23 cellular contexts compared by ENCODE assay signal in the genomic region with DNA sequence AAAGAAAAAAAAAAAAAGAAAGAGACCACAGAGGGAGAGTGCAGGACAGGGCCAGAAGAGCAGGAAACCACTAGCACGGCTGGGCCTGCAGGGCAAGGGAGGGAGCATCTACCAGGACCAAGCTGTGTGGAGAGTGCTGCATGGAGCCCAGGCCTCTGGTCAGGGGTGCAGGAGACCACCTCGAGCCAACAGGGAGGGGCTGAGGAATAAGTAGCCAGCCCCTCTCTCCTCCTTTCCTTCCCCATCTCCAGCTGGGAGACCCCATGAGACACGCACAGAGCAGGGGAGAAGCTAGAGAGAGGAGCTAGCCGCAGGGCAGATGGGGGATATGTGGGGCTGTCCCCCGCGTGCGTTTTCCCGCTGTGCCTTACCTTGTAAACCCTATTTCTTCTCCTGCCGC.
"Had no signal": no experiment of that assay in that cellular context is flagged by ENCODE, and none has a peak within 500 bp of the region (broad histone marks: within the 10 kb centered on the region; RNA-seq: fewer than 3 reads in every experiment).

No MANE protein-coding gene starts in this region.

- H3K4me3 Mint-ChIP-seq: activated B cell treated with CpG ODN at 0.5 μM for 24 hours; activated CD4-positive, alpha-beta memory T cell treated with anti-CD3 and anti-CD28 coated beads for 36 hours; activated T-helper 1 cell treated with anti-CD3 and anti-CD28 coated beads, Interleukin-12 subunit alpha, Interleukin-12 subunit beta, Interleukin-2, Interleukin-4 antibody, amounts not matched to agents 30 ng/mL and 10 ng/mL and 1 ng/mL, durations not matched to agents 14 hours and 24 hours and 36 hours; brain; natural killer cell; stimulated activated naive CD8-positive, alpha-beta T cell treated with anti-CD3 and anti-CD28 coated beads, Interleukin-15, Interleukin-2, amounts not matched to agents 100 ng/mL and 50 ng/mL, for 24 hours; T-cell had no signal

- H3K4me3 ChIP-seq: lower lobe of right lung, tibial nerve, vagina had no signal

- H3K4me1 ChIP-seq: vagina had no signal

- H3K27ac Mint-ChIP-seq: activated B cell treated with CpG ODN at 0.5 μM for 24 hours; activated CD4-positive, alpha-beta memory T cell treated with anti-CD3 and anti-CD28 coated beads for 36 hours; activated naive CD4-positive, alpha-beta T cell treated with anti-CD3 and anti-CD28 coated beads, Interleukin-2, amount 50 U/mL, for 72 hours; natural killer cell; progenitor cell of endocrine pancreas; stimulated activated naive CD8-positive, alpha-beta T cell treated with anti-CD3 and anti-CD28 coated beads, Interleukin-15, Interleukin-2, amounts not matched to agents 100 ng/mL and 50 ng/mL, for 24 hours; T-cell had no signal

- H3K27me3 Mint-ChIP-seq: activated B cell treated with CpG ODN at 0.5 μM for 24 hours; activated CD4-positive, alpha-beta memory T cell treated with anti-CD3 and anti-CD28 coated beads for 36 hours had no signal

- H3K27ac ChIP-seq: vagina had no signal

- H3K36me3 Mint-ChIP-seq: brain, natural killer cell had no signal

- ATAC-seq: activated naive CD4-positive, alpha-beta T cell treated with anti-CD3 and anti-CD28 coated beads, Interleukin-2, amount 50 U/mL, for 72 hours; esophagus mucosa; left lobe of liver; lower lobe of right lung; natural killer cell; T-cell had no signal

- H3K36me3 ChIP-seq: lower lobe of right lung, tibial nerve, vagina had no signal

- H3K9me3 ChIP-seq: vagina had no signal

- H3K4me1 Mint-ChIP-seq: brain had no signal

- H3K27me3 ChIP-seq: vagina had no signal

- DNase-seq: activated B cell treated with CpG ODN at 0.5 μM for 24 hours; activated CD4-positive, alpha-beta memory T cell treated with anti-CD3 and anti-CD28 coated beads for 36 hours; activated CD4-positive, alpha-beta T cell treated with anti-CD3 and anti-CD28 coated beads for 48 hours; activated gamma-delta T cell; activated T-cell treated with anti-CD3 and anti-CD28 coated beads for 4 hours; dermis blood vessel endothelial cell; effector memory CD4-positive, alpha-beta T cell; foreskin melanocyte; lower lobe of right lung; natural killer cell; retina; stimulated activated CD4-positive, alpha-beta T cell treated with anti-CD3 and anti-CD28 coated beads, Interleukin-4, amount 100 ng/mL, for 4 hours; T-cell; T-helper 9 cell had no signal

- H3K9me3 Mint-ChIP-seq: activated naive CD4-positive, alpha-beta T cell treated with anti-CD3 and anti-CD28 coated beads, Interleukin-2, amount 50 U/mL, for 72 hours; natural killer cell had no signal
